25 cellular contexts compared by ENCODE assay signal in the genomic region with DNA sequence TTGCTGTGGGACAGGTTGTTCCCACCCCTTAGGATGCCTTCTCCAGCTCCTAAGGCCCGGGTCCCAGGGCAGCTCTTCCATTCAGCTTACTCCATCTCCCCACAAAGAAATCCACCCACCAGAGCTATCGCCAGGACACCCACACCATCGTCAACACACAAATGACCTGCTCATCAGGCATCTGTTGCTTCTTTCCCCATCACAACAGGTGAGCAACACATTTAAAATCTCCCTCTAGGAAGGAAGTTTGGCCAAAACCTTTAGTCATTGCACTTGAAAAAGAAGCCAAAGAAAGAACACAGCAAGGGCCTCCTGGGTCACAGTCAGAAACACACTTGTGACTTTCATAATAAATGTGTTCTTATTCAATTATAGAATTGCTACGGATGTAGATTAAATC.
"Had no signal": no experiment of that assay in that cellular context is flagged by ENCODE, and none has a peak within 500 bp of the region (broad histone marks: within the 10 kb centered on the region; RNA-seq: fewer than 3 reads in every experiment).

No MANE protein-coding gene starts in this region.

- H3K4me1 ChIP-seq: ascending aorta, body of pancreas had no signal

- H3K27ac ChIP-seq: ascending aorta, body of pancreas had no signal

- ATAC-seq: activated CD8-positive, alpha-beta memory T cell treated with anti-CD3 and anti-CD28 coated beads, Interleukin-2, amount 10 ng/mL, durations not matched to agents 7 days and 5 days; activated naive CD4-positive, alpha-beta T cell treated with anti-CD3 and anti-CD28 coated beads, Interleukin-2, amount 50 U/mL, for 72 hours; activated naive CD8-positive, alpha-beta T cell treated with anti-CD3 and anti-CD28 coated beads, Interleukin-2, amount 50 U/mL, for 24 hours; body of pancreas; PC-3; T-helper 17 cell had no signal

- H3K27me3 Mint-ChIP-seq: activated naive CD8-positive, alpha-beta T cell treated with anti-CD3 and anti-CD28 coated beads, Interleukin-2, amount 50 U/mL, for 24 hours; activated T-cell treated with anti-CD3 and anti-CD28 coated beads, Interleukin-2, amount 50 U/mL, for 24 hours had no signal

- H3K36me3 ChIP-seq: ascending aorta had no signal

- H3K9me3 Mint-ChIP-seq: activated CD4-positive, alpha-beta T cell treated with anti-CD3 and anti-CD28 coated beads, Interleukin-2, amount 10 ng/mL, durations not matched to agents 24 days and 14 days; activated T-helper 1 cell treated with anti-CD3 and anti-CD28 coated beads, Interleukin-12 subunit alpha, Interleukin-12 subunit beta, Interleukin-2, Interleukin-4 antibody, amounts not matched to agents 30 ng/mL and 10 ng/mL and 1 ng/mL, durations not matched to agents 14 hours and 24 hours and 36 hours had no signal

- H3K9me3 ChIP-seq: ascending aorta had no signal

- H3K4me3 ChIP-seq: ascending aorta, body of pancreas had no signal

- H3K27ac Mint-ChIP-seq: activated B cell treated with CpG ODN at 0.5 μM for 24 hours; activated CD4-positive, alpha-beta T cell treated with anti-CD3 and anti-CD28 coated beads, Interleukin-2, amount 10 ng/mL, durations not matched to agents 24 days and 14 days; activated CD8-positive, alpha-beta memory T cell treated with anti-CD3 and anti-CD28 coated beads, Interleukin-2, amount 10 ng/mL, durations not matched to agents 7 days and 5 days; activated naive CD4-positive, alpha-beta T cell treated with anti-CD3 and anti-CD28 coated beads, Interleukin-2, amount 50 U/mL, for 72 hours; activated naive CD8-positive, alpha-beta T cell treated with anti-CD3 and anti-CD28 coated beads, Interleukin-2, amount 50 U/mL, for 24 hours; activated T-cell treated with anti-CD3 and anti-CD28 coated beads, Interleukin-2, amount 50 U/mL, for 24 hours; activated T-helper 1 cell treated with anti-CD3 and anti-CD28 coated beads, Interleukin-12 subunit alpha, Interleukin-12 subunit beta, Interleukin-2, Interleukin-4 antibody, amounts not matched to agents 30 ng/mL and 10 ng/mL and 1 ng/mL, durations not matched to agents 14 hours and 24 hours and 36 hours; T-helper 17 cell had no signal

- H3K4me1 Mint-ChIP-seq: activated B cell treated with CpG ODN at 0.5 μM for 24 hours; activated CD4-positive, alpha-beta T cell treated with anti-CD3 and anti-CD28 coated beads, Interleukin-2, amount 10 ng/mL, durations not matched to agents 24 days and 14 days; activated CD8-positive, alpha-beta memory T cell treated with anti-CD3 and anti-CD28 coated beads, Interleukin-2, amount 10 ng/mL, durations not matched to agents 7 days and 5 days; activated naive CD8-positive, alpha-beta T cell treated with anti-CD3 and anti-CD28 coated beads, Interleukin-2, amount 50 U/mL, for 24 hours had no signal

- H3K4me3 Mint-ChIP-seq: activated B cell treated with CpG ODN at 0.5 μM for 24 hours; activated CD4-positive, alpha-beta T cell treated with anti-CD3 and anti-CD28 coated beads, Interleukin-2, amount 10 ng/mL, durations not matched to agents 24 days and 14 days; activated CD8-positive, alpha-beta memory T cell treated with anti-CD3 and anti-CD28 coated beads, Interleukin-2, amount 10 ng/mL, durations not matched to agents 7 days and 5 days; activated naive CD8-positive, alpha-beta T cell treated with anti-CD3 and anti-CD28 coated beads, Interleukin-2, amount 50 U/mL, for 24 hours; activated T-cell treated with anti-CD3 and anti-CD28 coated beads, Interleukin-2, amount 50 U/mL, for 24 hours; activated T-helper 1 cell treated with anti-CD3 and anti-CD28 coated beads, Interleukin-12 subunit alpha, Interleukin-12 subunit beta, Interleukin-2, Interleukin-4 antibody, amounts not matched to agents 30 ng/mL and 10 ng/mL and 1 ng/mL, durations not matched to agents 14 hours and 24 hours and 36 hours; T-helper 17 cell had no signal

- H3K36me3 Mint-ChIP-seq: activated CD8-positive, alpha-beta memory T cell treated with anti-CD3 and anti-CD28 coated beads, Interleukin-2, amount 10 ng/mL, durations not matched to agents 7 days and 5 days had no signal

- H3K27me3 ChIP-seq: ascending aorta, body of pancreas had no signal

- DNase-seq: activated B cell treated with CpG ODN at 0.5 μM for 24 hours; activated CD4-positive, alpha-beta T cell treated with anti-CD3 and anti-CD28 coated beads for 1 hour; activated CD4-positive, alpha-beta T cell treated with anti-CD3 and anti-CD28 coated beads, Interleukin-2, amount 10 ng/mL, durations not matched to agents 24 days and 14 days; activated CD4-positive, alpha-beta T cell treated with anti-CD3 and anti-CD28 coated beads, Interleukin-2, amount 50 U/mL, for 48 hours; activated CD8-positive, alpha-beta memory T cell treated with anti-CD3 and anti-CD28 coated beads, Interleukin-2, amount 10 ng/mL, durations not matched to agents 7 days and 5 days; activated effector memory CD4-positive, alpha-beta T cell treated with Interleukin-2 at 50 U/mL for 16 hours; activated naive CD4-positive, alpha-beta T cell; activated naive CD8-positive, alpha-beta T cell treated with anti-CD3 and anti-CD28 coated beads, Interleukin-2, amount 50 U/mL, for 24 hours; activated T-cell treated with anti-CD3 and anti-CD28 coated beads, Interleukin-2, amount 50 U/mL, for 24 hours; amniotic stem cell; body of pancreas; central memory CD4-positive, alpha-beta T cell; NCI-H1105 treated with DMSO at 0.1 percent for 48 hours; NCI-H1436 treated with DMSO at 0.1 percent for 48 hours; NCI-H187; NCI-H2081; NCI-H446; NCI-H524; PC-3; SHP77; T-helper 17 cell; T-helper 9 cell had no signal
